ENCODE assay signal across 8 cellular contexts in the genomic region with DNA sequence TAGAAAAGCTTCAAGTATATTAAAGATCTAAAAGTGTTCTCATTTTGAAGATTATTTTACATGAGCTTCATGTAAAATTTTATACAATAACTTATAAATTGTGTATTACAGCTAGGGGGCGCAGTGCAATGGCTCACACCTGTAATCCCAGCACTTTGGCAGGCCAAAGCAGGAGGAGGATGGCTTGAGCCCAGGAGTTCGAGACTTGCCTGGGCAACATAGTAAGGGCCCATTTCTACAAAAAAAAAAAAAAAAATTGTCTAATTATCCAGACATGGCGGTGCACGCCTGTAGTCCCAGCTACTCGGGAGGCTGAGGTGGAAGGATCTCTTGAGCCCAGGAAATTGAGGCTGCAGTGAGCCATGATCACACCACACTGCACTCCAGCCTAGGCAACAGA. TPM values are rescaled to one million over a fixed set of nuclear protein-coding genes. Genes with fewer than 3 reads are reported as not detected.
A peak's percentile ranks its signal among the peaks of the same experiment; 100 is the strongest.
DNase-seq lines count a peak whose midpoint lies in the region; ATAC-seq, FAIRE-seq and TF ChIP-seq lines count a peak whose summit lies in the region.

No MANE protein-coding gene starts in this region.

- TF ChIP-seq POLR2A in gastrocnemius medialis (IDR thresholded peaks at IDR 0.05) (no peak), GM12891 (IDR thresholded peaks at IDR 0.05; ENCODE audit: low read depth, low read length) (no peak)

- TF ChIP-seq CTCF in fibroblast of pulmonary artery (IDR thresholded peaks at IDR 0.05; ENCODE audit: low read length, missing control alignments) (peak; percentile 56), gastrocnemius medialis (IDR thresholded peaks at IDR 0.05 in 4 of 5, conservative IDR thresholded peaks at IDR 0.05 in 1 of 5) (peak; percentile 13 to 59 (median 34))

- H3K4me1 ChIP-seq in gastrocnemius medialis = no peaks in the 10 kb centered on the region

- no peaks in the 10 kb centered on the region for H3K9me3 ChIP-seq in gastrocnemius medialis

- no peak overlapping the region for H3K27ac ChIP-seq in gastrocnemius medialis

- peak; percentile 23 for DNase-seq in NCI-H146 (lab: John Stamatoyannopoulos, UW)
- no peak for DNase-seq in NCI-H146 treated with DMSO at 0.1 percent for 48 hours (lab: John Stamatoyannopoulos, UW; ENCODE audit: unreplicated experiment)
- peak; percentile 32 for DNase-seq in LHCN-M2 (ENCODE audit: low read depth)
- peak; percentile 25 to 39 for DNase-seq in activated CD4-positive, alpha-beta T cell treated with anti-CD3 and anti-CD28 coated beads, Interleukin-2, amount 50 U/mL, for 4 hours
- DNase-seq in fibroblast of pulmonary artery (ENCODE audit: low read depth) = peak; percentile 62
- no peak for DNase-seq in gastrocnemius medialis
- DNase-seq in HuH-7 (ENCODE audit: low spot score) = no peak
- no peak for DNase-seq in GM12891 (ENCODE audit: insufficient read length, low spot score)

- no peak for ATAC-seq in gastrocnemius medialis

- peaks cover 0 to 22% of the 10 kb centered on the region in 2 donors for H3K36me3 ChIP-seq in gastrocnemius medialis

- in situ Hi-C loops in gastrocnemius medialis (cut with MboI; ENCODE audit: low sequenced_read_pairs in 4 of 4) = loop anchor here in 1 of 4 donors (10.0 kb wide), 1 partner anchor 141 kb away; no protein-coding TSS in a partner anchor

- no peaks in the 10 kb centered on the region for H3K27me3 ChIP-seq in gastrocnemius medialis

- H3K4me3 ChIP-seq in fibroblast of pulmonary artery (replicated peaks; ENCODE audit: low read depth, low read length) (no peak overlapping the region), gastrocnemius medialis (no peak overlapping the region)

- FAIRE-seq in GM12891 (lab: Jason Lieb, UNC) = no peak

- intact Hi-C loops in gastrocnemius medialis (cut with DNase I; ENCODE audit: low total_unique reads) = no loop called here

TF ChIP-seq in GM12891, 5 proteins besides CTCF, POLR2A, EP300 and RAD21:
- no peak for TF ChIP-seq PAX5 (IDR thresholded peaks at IDR 0.05; ENCODE audit: insufficient read depth, low read length, severe bottlenecking)

RNA-seq across cellular contexts. Expression of a gene that starts 16.6 kb away (rescaled TPM):
- 35.3 and 42.3 TPM in 2 replicates for total RNA-seq in LHCN-M2 (2014; rRNA removed)
- 12.0 TPM for polyA plus RNA-seq in LHCN-M2 (2012)
- total RNA-seq in gastrocnemius medialis = 10 to 100 TPM; 24.0 to 37.4 (median 34.3) TPM
- 6.9 TPM for polyA plus RNA-seq in GM12891 (2012; ENCODE audit: low read depth, missing spikeins)

Comparison
In these comparisons a context has a peak if more than half of its experiments do, and no peak if none do; other contexts are left out.
1. DNase-seq: peak in NCI-H146 (single experiment), LHCN-M2 (single experiment), activated CD4-positive, alpha-beta T cell treated with anti-CD3 and anti-CD28 coated beads, Interleukin-2, amount 50 U/mL, for 4 hours (2 of 2) and fibroblast of pulmonary artery (single experiment); none in NCI-H146 treated with DMSO at 0.1 percent for 48 hours (single experiment), gastrocnemius medialis (0 of 2), HuH-7 (single experiment) and GM12891 (single experiment).